In genomic region chr18:80154293-80154692, GRCh38 we compare ENCODE assay signal across 8 cellular contexts. TPM values are rescaled to one million over a fixed set of nuclear protein-coding genes. Genes with fewer than 3 reads are reported as not detected.
DNase-seq lines count a peak whose midpoint lies in the region; ATAC-seq and TF ChIP-seq lines count a peak whose summit lies in the region.

No MANE protein-coding gene starts in this region.

- no peak overlapping the region for H3K9ac ChIP-seq in PC-3 (ENCODE audit: low read length)

- no peaks in the 10 kb centered on the region for H3K36me3 ChIP-seq in A673 (ENCODE audit: insufficient read depth, low read length, poor library complexity, severe bottlenecking)
- no peaks in the 10 kb centered on the region for H3K36me3 ChIP-seq in PC-3 (ENCODE audit: low read depth, low read length)

- H3K4me3 ChIP-seq in A673 (ENCODE audit: low read depth, low read length, poor library complexity, severe bottlenecking) (no peak overlapping the region), GM12864 (ENCODE audit: low read depth, low read length) (no peak overlapping the region), PC-3 (ENCODE audit: low read length) (no peak overlapping the region), dorsolateral prefrontal cortex (no peak overlapping the region)

- H2AFZ ChIP-seq in PC-3 (ENCODE audit: low read length), result no peak overlapping the region

- DNase-seq in A673 (ENCODE audit: low spot score) (peak; percentile 41), GM12864 (ENCODE audit: low read depth) (peak; percentile 49), PC-3 (peak; percentile 50), dorsolateral prefrontal cortex (peak in 1 of 10 donors; percentile 27), kidney glomerular epithelial cell (lab: John Stamatoyannopoulos, UW) (no peak), NCI-H2107 treated with DMSO at 0.1 percent for 48 hours (lab: John Stamatoyannopoulos, UW; ENCODE audit: unreplicated experiment) (no peak)
- DNase-seq in stimulated activated CD4-positive, alpha-beta T cell treated with anti-CD3 and anti-CD28 coated beads, Interleukin-15, amount 100 ng/mL, for 24 hours, result peak; percentile 53

- no peaks in the 10 kb centered on the region for H3F3A ChIP-seq in PC-3 (ENCODE audit: low read length, unreplicated experiment)

- H4K20me1 ChIP-seq in PC-3 (ENCODE audit: low read length), result no peaks in the 10 kb centered on the region; the same call in 1 of the 2 replicates

- H3K27ac ChIP-seq in A673 (ENCODE audit: low read depth, low read length, poor library complexity, severe bottlenecking) (no peak overlapping the region), PC-3 (ENCODE audit: low read length) (no peak overlapping the region), dorsolateral prefrontal cortex (no peak overlapping the region)

- no TSS peak for BruUV-seq in A673 (replicated peaks; lab: Mats Ljungman, UMichigan)
- no TSS peak for BruUV-seq in PC-3 (replicated peaks; lab: Mats Ljungman, UMichigan)

- POLR2A ChIA-PET in A673 (lab: Charles Lee; ENCODE audit: low non-redundant PET) (no interaction called here), PC-3 (lab: Charles Lee; ENCODE audit: unreplicated experiment) (no interaction called here)

- peaks cover 6% of the 10 kb centered on the region for H3K4me1 ChIP-seq in A673 (ENCODE audit: insufficient read depth, low read length, poor library complexity, severe bottlenecking)
- H3K4me1 ChIP-seq in PC-3 (ENCODE audit: insufficient read depth, low read length), result no peaks in the 10 kb centered on the region

- no peaks in the 10 kb centered on the region for H3K9me2 ChIP-seq in PC-3 (replicated peaks; ENCODE audit: low read length)

- no peaks in the 10 kb centered on the region for H3K27me3 ChIP-seq in A673 (replicated peaks; ENCODE audit: insufficient read depth, low read depth, low read length, poor library complexity)
- no peaks in the 10 kb centered on the region for H3K27me3 ChIP-seq in PC-3 (ENCODE audit: low read length)
- H3K27me3 ChIP-seq in dorsolateral prefrontal cortex, result no peaks in the 10 kb centered on the region

- ATAC-seq in HG02759 (IDR thresholded peaks at IDR 0.05; ENCODE audit: unreplicated experiment) (peak; percentile 77), PC-3 (peak; percentile 77)

- no peaks in the 10 kb centered on the region for H3K79me2 ChIP-seq in PC-3 (ENCODE audit: low read length)

- H3K9me3 ChIP-seq in A673 (ENCODE audit: low read depth, low read length, poor library complexity, severe bottlenecking) (no peaks in the 10 kb centered on the region), PC-3 (ENCODE audit: low read length) (no peaks in the 10 kb centered on the region)

- no peak overlapping the region for H3K4me2 ChIP-seq in PC-3 (ENCODE audit: low read length)

- CTCF ChIA-PET in A673 (lab: Charles Lee) (no interaction called here), PC-3 (lab: Charles Lee) (no interaction called here)

- TF ChIP-seq CTCF in A673 (conservative IDR thresholded peaks at IDR 0.05; ENCODE audit: low read depth, low read length) (peak; percentile 60), GM12864 (IDR thresholded peaks at IDR 0.05; ENCODE audit: low read depth, low read length, missing control alignments) (peak; percentile 73), PC-3 (conservative IDR thresholded peaks at IDR 0.05; ENCODE audit: low read depth, low read length) (peak; percentile 64), dorsolateral prefrontal cortex (IDR thresholded peaks at IDR 0.05 in 54 of 56, conservative IDR thresholded peaks at IDR 0.05 in 2 of 56; ENCODE audit: low read depth in 1 of 56, partially characterized antibody in 56 of 56) (peak in 44 of 56 donors; percentile 12 to 52 (median 36))

- intact Hi-C loops in A673 (cut with micrococcal nuclease; ENCODE audit: unreplicated experiment), result loop anchor here (10.0 kb wide), 1 partner anchor 359 kb away; the partner anchor contains the start of gene KCNG2
- intact Hi-C loops in PC-3 (cut with micrococcal nuclease), result no loop called here
- intact Hi-C loops in dorsolateral prefrontal cortex (cut with DNase I), result no loop called here

RNA-seq across cellular contexts. Expression of gene ADNP2, which starts 45.2 kb away (rescaled TPM):
- 27.5 and 30.7 TPM in 2 replicates for total RNA-seq in A673 (2021)
- 23.2 and 25.2 TPM in 2 replicates for total RNA-seq in PC-3 (2014; rRNA removed)
- total RNA-seq in dorsolateral prefrontal cortex, result 10 to 100 TPM; 15.4 to 33.2 (median 20.9) TPM

Comparison
In these comparisons a context has a peak if more than half of its experiments do, and no peak if none do; other contexts are left out.
1. DNase-seq: peak in A673 (single experiment), GM12864 (single experiment), PC-3 (single experiment) and stimulated activated CD4-positive, alpha-beta T cell treated with anti-CD3 and anti-CD28 coated beads, Interleukin-15, amount 100 ng/mL, for 24 hours (single experiment); none in kidney glomerular epithelial cell (single experiment) and NCI-H2107 treated with DMSO at 0.1 percent for 48 hours (single experiment).
2. Peak in every context shown above with its lines, with median percentiles within 50 percentile points of each other: CTCF ChIP-seq.